14 cellular contexts compared by ENCODE assay signal in the genomic region with DNA sequence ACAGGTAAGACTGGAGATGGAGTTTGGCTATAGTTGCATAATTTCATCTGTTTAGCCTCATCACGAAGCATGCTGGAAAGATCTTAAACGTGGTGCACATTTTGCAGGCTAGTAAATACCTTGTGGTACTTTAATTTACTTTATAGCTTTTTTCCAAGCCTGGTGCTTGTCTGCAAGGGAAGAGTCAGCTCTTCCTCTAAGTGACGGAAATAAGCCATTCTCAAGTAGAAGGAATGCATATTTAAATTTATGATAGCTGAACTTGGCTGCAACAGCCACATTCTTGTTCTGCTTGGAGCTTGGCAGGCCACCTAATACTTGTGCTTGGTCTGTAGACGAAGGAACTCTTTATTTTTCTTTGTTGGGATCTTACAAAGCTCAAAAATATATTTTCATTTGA.
DNase-seq lines count a peak whose midpoint lies in the region; ATAC-seq and TF ChIP-seq lines count a peak whose summit lies in the region.
"Had no signal": no experiment of that assay in that cellular context is flagged by ENCODE, and none has a peak within 500 bp of the region (broad histone marks: within the 10 kb centered on the region; RNA-seq: fewer than 3 reads in every experiment).

No MANE protein-coding gene starts in this region.

- peaks cover 3% of the 10 kb centered on the region for H3K9me3 Mint-ChIP-seq in osteocyte (ENCODE audit: unreplicated experiment)
- no peaks in the 10 kb centered on the region for H3K9me3 Mint-ChIP-seq in activated CD8-positive, alpha-beta T cell treated with anti-CD3 and anti-CD28 coated beads, Interleukin-2, amount 10 ng/mL, durations not matched to agents 7 days and 5 days (ENCODE audit: insufficient read depth)

- TF ChIP-seq CTCF in AG04450 (IDR thresholded peaks at IDR 0.05; ENCODE audit: low read depth, low read length): no peak
- no peak for TF ChIP-seq CTCF in osteocyte (IDR thresholded peaks at IDR 0.05)

- no peak for ATAC-seq in HG02884 (IDR thresholded peaks at IDR 0.05; ENCODE audit: unreplicated experiment)
- ATAC-seq in HG03159 (IDR thresholded peaks at IDR 0.05; ENCODE audit: unreplicated experiment): no peak
- no peak for ATAC-seq in activated CD8-positive, alpha-beta T cell treated with anti-CD3 and anti-CD28 coated beads, Interleukin-2, amount 10 ng/mL, durations not matched to agents 7 days and 5 days

- H3K9ac ChIP-seq in SK-N-MC (ENCODE audit: insufficient read length): peak overlapping the region; percentile 46

- POLR2A ChIA-PET in AG04450 (lab: Yijun Ruan, JAX): interaction anchor here (0.6 to 1.2 kb wide), 3 partner anchors 19 to 188 kb away, joined by 3 to 6 read pairs (median 5); partner anchors contain the start of gene PIK3R1
- POLR2A ChIA-PET in activated CD8-positive, alpha-beta T cell treated with anti-CD3 and anti-CD28 coated beads, Interleukin-2, amount 10 ng/mL, durations not matched to agents 7 days and 5 days (lab: Charles Lee): no interaction called here

- CTCF ChIA-PET in AG04450 (lab: Charles Lee): interaction anchor here (1.4 kb wide), 1 partner anchor 225 kb away, joined by 4 read pairs; no protein-coding TSS in a partner anchor
- CTCF ChIA-PET in activated CD8-positive, alpha-beta T cell treated with anti-CD3 and anti-CD28 coated beads, Interleukin-2, amount 10 ng/mL, durations not matched to agents 7 days and 5 days (lab: Charles Lee): no interaction called here

- H3K27me3 Mint-ChIP-seq in osteocyte (ENCODE audit: unreplicated experiment): peaks cover 2% of the 10 kb centered on the region
- no peaks in the 10 kb centered on the region for H3K27me3 Mint-ChIP-seq in activated CD8-positive, alpha-beta T cell treated with anti-CD3 and anti-CD28 coated beads, Interleukin-2, amount 10 ng/mL, durations not matched to agents 7 days and 5 days (ENCODE audit: low read depth)
- H3K27me3 Mint-ChIP-seq: IgD-negative memory B cell had no signal

- peak overlapping the region; percentile 58 for H3K27ac Mint-ChIP-seq in osteocyte (ENCODE audit: unreplicated experiment)
- H3K27ac Mint-ChIP-seq in activated CD8-positive, alpha-beta T cell treated with anti-CD3 and anti-CD28 coated beads, Interleukin-2, amount 10 ng/mL, durations not matched to agents 7 days and 5 days: no peak overlapping the region
- H3K27ac Mint-ChIP-seq: IgD-negative memory B cell had no signal

- H3K4me3 ChIP-seq in AG04450 (ENCODE audit: low read depth, low read length) (no peak overlapping the region), SK-N-MC (peak overlapping the region; percentile 44)

- H3K27ac ChIP-seq in AG04450 (ENCODE audit: low read depth, low read length): no peak overlapping the region
- peak overlapping the region; percentile 97 for H3K27ac ChIP-seq in SK-N-MC

- no peaks in the 10 kb centered on the region for H3K36me3 ChIP-seq in SK-N-MC (ENCODE audit: insufficient read depth, low read length)

- H3K36me3 Mint-ChIP-seq in osteocyte (ENCODE audit: unreplicated experiment): no peaks in the 10 kb centered on the region
- H3K36me3 Mint-ChIP-seq in activated CD8-positive, alpha-beta T cell treated with anti-CD3 and anti-CD28 coated beads, Interleukin-2, amount 10 ng/mL, durations not matched to agents 7 days and 5 days (ENCODE audit: low read depth): no peaks in the 10 kb centered on the region
- H3K36me3 Mint-ChIP-seq: IgD-negative memory B cell had no signal

- peak; percentile 53 for DNase-seq in AG04450 (ENCODE audit: low read depth, low spot score)
- DNase-seq in SK-N-MC (ENCODE audit: low read depth, low spot score): peak; percentile 72
- DNase-seq in fibroblast of the conjunctiva (ENCODE audit: low read depth): peak; percentile 44
- no peak for DNase-seq in osteocyte (ENCODE audit: extremely low spot score, unreplicated experiment)
- no peak for DNase-seq in OCI-M2 (lab: John Stamatoyannopoulos, UW; ENCODE audit: unreplicated experiment)
- DNase-seq in activated CD8-positive, alpha-beta T cell treated with anti-CD3 and anti-CD28 coated beads, Interleukin-2, amount 10 ng/mL, durations not matched to agents 7 days and 5 days: no peak
- DNase-seq: activated CD4-positive, alpha-beta T cell treated with anti-CD3 and anti-CD28 coated beads, Interleukin-2, amount 50 U/mL, for 1 hour; AML-193; NCI-H187 treated with DMSO at 0.1 percent for 48 hours; stimulated activated CD4-positive, alpha-beta T cell treated with anti-CD3 and anti-CD28 coated beads, Interleukin-4, amount 100 ng/mL, for 1 hour; SW 1271 had no signal

- H3K4me3 Mint-ChIP-seq in osteocyte (ENCODE audit: unreplicated experiment): no peak overlapping the region
- no peak overlapping the region for H3K4me3 Mint-ChIP-seq in activated CD8-positive, alpha-beta T cell treated with anti-CD3 and anti-CD28 coated beads, Interleukin-2, amount 10 ng/mL, durations not matched to agents 7 days and 5 days
- H3K4me3 Mint-ChIP-seq: IgD-negative memory B cell had no signal

- H3K9me3 ChIP-seq in AG04450 (ENCODE audit: control insufficient read depth, insufficient read depth, low read length): no peaks in the 10 kb centered on the region
- no peaks in the 10 kb centered on the region for H3K9me3 ChIP-seq in SK-N-MC (ENCODE audit: low read depth, low read length)

- no peaks in the 10 kb centered on the region for H3K27me3 ChIP-seq in AG04450 (ENCODE audit: control insufficient read depth, insufficient read depth, low read length)

- H3K4me1 Mint-ChIP-seq in osteocyte (ENCODE audit: unreplicated experiment): peaks cover 25% of the 10 kb centered on the region
- no peaks in the 10 kb centered on the region for H3K4me1 Mint-ChIP-seq in activated CD8-positive, alpha-beta T cell treated with anti-CD3 and anti-CD28 coated beads, Interleukin-2, amount 10 ng/mL, durations not matched to agents 7 days and 5 days (ENCODE audit: low read depth)
- H3K4me1 Mint-ChIP-seq: IgD-negative memory B cell had no signal

Comparison
In these comparisons a context has a peak if more than half of its experiments do, and no peak if none do; other contexts are left out.
1. DNase-seq: peak in AG04450 (single experiment), SK-N-MC (single experiment) and fibroblast of the conjunctiva (single experiment); none in osteocyte (single experiment), OCI-M2 (single experiment) and activated CD8-positive, alpha-beta T cell treated with anti-CD3 and anti-CD28 coated beads, Interleukin-2, amount 10 ng/mL, durations not matched to agents 7 days and 5 days (single experiment).